ENCODE assay signal across 22 cellular contexts in the genomic region with DNA sequence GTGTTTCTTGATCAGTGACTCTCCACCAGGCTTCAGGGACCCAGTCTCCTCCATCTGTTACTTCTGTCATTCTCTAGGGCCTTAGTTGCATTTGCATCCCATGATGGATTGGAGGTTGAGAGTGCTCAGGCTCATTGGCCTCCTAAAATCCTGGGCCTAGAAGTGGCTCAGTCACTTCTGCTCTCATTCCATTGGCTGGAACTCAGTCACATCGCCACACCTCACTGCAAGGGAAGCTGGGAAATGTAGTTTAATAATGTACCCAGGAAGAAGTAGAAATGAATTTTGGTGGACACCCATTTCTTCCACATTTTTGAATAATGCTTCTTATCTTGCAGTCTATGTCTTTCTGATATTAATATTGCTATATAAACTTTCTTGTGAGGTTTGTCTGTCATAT.
A peak's percentile ranks its signal among the peaks of the same experiment; 100 is the strongest.
DNase-seq lines count a peak whose midpoint lies in the region; ATAC-seq and TF ChIP-seq lines count a peak whose summit lies in the region.
"Had no signal": no experiment of that assay in that cellular context is flagged by ENCODE, and none has a peak within 500 bp of the region (broad histone marks: within the 10 kb centered on the region; RNA-seq: fewer than 3 reads in every experiment).

No MANE protein-coding gene starts in this region.

- DNase-seq in GM23338 (ENCODE audit: low spot score) (peak; percentile 69), Karpas-422 (peak; percentile 74), SK-MEL-5 (ENCODE audit: low read depth, low spot score) (peak; percentile 27), iPS DF 4.7 (ENCODE audit: extremely low read depth, low spot score) (peak; percentile 51), dedifferentiated amniotic fluid mesenchymal stem cell (ENCODE audit: extremely low spot score) (no peak), T-helper 1 cell (no peak), activated T-cell treated with anti-CD3 and anti-CD28 coated beads for 4 hours (no peak)
- DNase-seq: activated CD4-positive, alpha-beta T cell treated with anti-CD3 and anti-CD28 coated beads for 1 hour; body of pancreas; GOT3; hippocampal formation; left cardiac atrium; NCI-H187; posterior cingulate gyrus; SHP77; sigmoid colon; T-helper 2 cell; thyroid gland had no signal

- no peak overlapping the region for H2AFZ ChIP-seq in GM23338
- no peak overlapping the region for H2AFZ ChIP-seq in Karpas-422 (ENCODE audit: low read length)

- H3K27me3 Mint-ChIP-seq in GM23338 (ENCODE audit: insufficient read depth, low read depth, poor library complexity): peaks cover 2% of the 10 kb centered on the region

- H3K36me3 ChIP-seq in GM23338 (ENCODE audit: insufficient read depth) (no peaks in the 10 kb centered on the region), Karpas-422 (ENCODE audit: insufficient read depth, low read length) (no peaks in the 10 kb centered on the region)
- H3K36me3 ChIP-seq: sigmoid colon, thyroid gland had no signal

- no peak overlapping the region for H3K27ac Mint-ChIP-seq in GM23338
- H3K27ac Mint-ChIP-seq: activated T-helper 17 cell treated with anti-CD3 and anti-CD28 coated beads, Interleukin-2, amount 50 U/mL, for 72 hours; mesothelial cell of epicardium; natural killer cell treated with Interleukin-12 subunit alpha and Interleukin-12 subunit beta and Interleukin-15 and Interleukin-18, amount 100 ng/mL, for 72 hours; stimulated activated effector memory CD8-positive, alpha-beta T cell treated with anti-CD3 and anti-CD28 coated beads, Interleukin-12 subunit alpha, Interleukin-12 subunit beta, amount 100 ng/mL, for 72 hours had no signal

- H3K79me2 ChIP-seq in GM23338 (replicated peaks; ENCODE audit: insufficient read depth) (no peaks in the 10 kb centered on the region), Karpas-422 (ENCODE audit: low read length) (no peaks in the 10 kb centered on the region)

- no peak overlapping the region for H3K27ac ChIP-seq in GM23338 (ENCODE audit: low read depth)
- H3K27ac ChIP-seq in Karpas-422 (ENCODE audit: low read length): no peak overlapping the region
- H3K27ac ChIP-seq: body of pancreas, sigmoid colon, thyroid gland had no signal

- H3K9ac ChIP-seq in Karpas-422 (ENCODE audit: low read length): no peak overlapping the region

- in situ Hi-C loops in SK-MEL-5 (cut with HindIII; ENCODE audit: low pct_unique_long_range_greater_than_20kb, low sequenced_read_pairs): no loop called here

- H3K4me1 Mint-ChIP-seq in GM23338: no peaks in the 10 kb centered on the region

- no peak overlapping the region for H3K4me3 Mint-ChIP-seq in GM23338
- H3K4me3 Mint-ChIP-seq: activated T-helper 17 cell treated with anti-CD3 and anti-CD28 coated beads, Interleukin-2, amount 50 U/mL, for 72 hours; mesothelial cell of epicardium; natural killer cell treated with Interleukin-12 subunit alpha and Interleukin-12 subunit beta and Interleukin-15 and Interleukin-18, amount 100 ng/mL, for 72 hours; stimulated activated effector memory CD8-positive, alpha-beta T cell treated with anti-CD3 and anti-CD28 coated beads, Interleukin-12 subunit alpha, Interleukin-12 subunit beta, amount 100 ng/mL, for 72 hours had no signal

- H3K4me1 ChIP-seq in GM23338 (ENCODE audit: insufficient read depth) (no peaks in the 10 kb centered on the region), Karpas-422 (ENCODE audit: low read length) (no peaks in the 10 kb centered on the region)
- H3K4me1 ChIP-seq: body of pancreas, sigmoid colon, thyroid gland had no signal

- H3F3A ChIP-seq in GM23338 (replicated peaks; ENCODE audit: low read depth): no peaks in the 10 kb centered on the region

- no peaks in the 10 kb centered on the region for H3K36me3 Mint-ChIP-seq in GM23338 (ENCODE audit: low read depth)
- H3K36me3 Mint-ChIP-seq: natural killer cell treated with Interleukin-12 subunit alpha and Interleukin-12 subunit beta and Interleukin-15 and Interleukin-18, amount 100 ng/mL, for 72 hours; stimulated activated effector memory CD8-positive, alpha-beta T cell treated with anti-CD3 and anti-CD28 coated beads, Interleukin-12 subunit alpha, Interleukin-12 subunit beta, amount 100 ng/mL, for 72 hours had no signal

- H4K20me1 ChIP-seq in GM23338 (replicated peaks; ENCODE audit: insufficient read depth) (no peaks in the 10 kb centered on the region), Karpas-422 (ENCODE audit: insufficient read depth, low read depth, low read length) (no peaks in the 10 kb centered on the region)

- peak; percentile 90 for ATAC-seq in GM23338
- ATAC-seq: activated T-helper 17 cell treated with anti-CD3 and anti-CD28 coated beads, Interleukin-2, amount 50 U/mL, for 72 hours; body of pancreas; left cardiac atrium; natural killer cell treated with Interleukin-12 subunit alpha and Interleukin-12 subunit beta and Interleukin-15 and Interleukin-18, amount 100 ng/mL, for 72 hours; stimulated activated effector memory CD8-positive, alpha-beta T cell treated with anti-CD3 and anti-CD28 coated beads, Interleukin-12 subunit alpha, Interleukin-12 subunit beta, amount 100 ng/mL, for 72 hours had no signal

- H3K9me3 ChIP-seq in Karpas-422 (ENCODE audit: low read length): no peaks in the 10 kb centered on the region
- H3K9me3 ChIP-seq: body of pancreas, sigmoid colon, thyroid gland had no signal

- H3K4me2 ChIP-seq in GM23338 (no peak overlapping the region), Karpas-422 (ENCODE audit: low read depth, low read length, poor library complexity, severe bottlenecking) (no peak overlapping the region)

- H3K4me3 ChIP-seq in GM23338 (no peak overlapping the region), Karpas-422 (ENCODE audit: low read length) (no peak overlapping the region)
- H3K4me3 ChIP-seq: body of pancreas, sigmoid colon, thyroid gland had no signal

- peaks cover 5% of the 10 kb centered on the region; the same call in 1 of the 2 replicates for H3K9me2 ChIP-seq in GM23338 (ENCODE audit: insufficient read depth)
- no peaks in the 10 kb centered on the region for H3K9me2 ChIP-seq in Karpas-422 (replicated peaks; ENCODE audit: insufficient read depth, low read length)

- no peaks in the 10 kb centered on the region for H3K9me3 Mint-ChIP-seq in GM23338
- H3K9me3 Mint-ChIP-seq: activated T-helper 17 cell treated with anti-CD3 and anti-CD28 coated beads, Interleukin-2, amount 50 U/mL, for 72 hours; natural killer cell treated with Interleukin-12 subunit alpha and Interleukin-12 subunit beta and Interleukin-15 and Interleukin-18, amount 100 ng/mL, for 72 hours; stimulated activated effector memory CD8-positive, alpha-beta T cell treated with anti-CD3 and anti-CD28 coated beads, Interleukin-12 subunit alpha, Interleukin-12 subunit beta, amount 100 ng/mL, for 72 hours had no signal

- no peak for TF ChIP-seq CTCF in GM23338 (conservative IDR thresholded peaks at IDR 0.05; ENCODE audit: low read depth in 2 of 2)

- H3K27me3 ChIP-seq in GM23338 (ENCODE audit: insufficient read depth) (no peaks in the 10 kb centered on the region), Karpas-422 (ENCODE audit: low read length) (no peaks in the 10 kb centered on the region)
- H3K27me3 ChIP-seq: body of pancreas, sigmoid colon, thyroid gland had no signal

Comparison
In these comparisons a context has a peak if more than half of its experiments do, and no peak if none do; other contexts are left out.
1. DNase-seq: peak in GM23338 (single experiment), Karpas-422 (single experiment), SK-MEL-5 (single experiment) and iPS DF 4.7 (single experiment); none in dedifferentiated amniotic fluid mesenchymal stem cell (single experiment), T-helper 1 cell (0 of 5) and activated T-cell treated with anti-CD3 and anti-CD28 coated beads for 4 hours (single experiment).